ENCODE assay signal across 28 cellular contexts in genomic region chr14:64958201-64958600, GRCh38. TPM values are rescaled to one million over a fixed set of nuclear protein-coding genes. Genes with fewer than 3 reads are reported as not detected.
"Had no signal": no experiment of that assay in that cellular context is flagged by ENCODE, and none has a peak within 500 bp of the region (broad histone marks: within the 10 kb centered on the region; RNA-seq: fewer than 3 reads in every experiment).

No MANE protein-coding gene starts in this region.

- H3K4me3 Mint-ChIP-seq: activated CD4-positive, alpha-beta memory T cell treated with anti-CD3 and anti-CD28 coated beads, Interleukin-2, amount 10 ng/mL, durations not matched to agents 7 days and 5 days; activated CD4-positive, alpha-beta T cell treated with anti-CD3 and anti-CD28 coated beads for 36 hours; activated naive CD4-positive, alpha-beta T cell treated with anti-CD3 and anti-CD28 coated beads for 36 hours; activated naive CD8-positive, alpha-beta T cell; activated T-helper 17 cell treated with anti-CD3 and anti-CD28 coated beads, Interleukin-2, amount 50 U/mL, for 72 hours had no signal

- H3K27me3 Mint-ChIP-seq: activated CD4-positive, alpha-beta memory T cell treated with anti-CD3 and anti-CD28 coated beads, Interleukin-2, amount 10 ng/mL, durations not matched to agents 7 days and 5 days; activated CD4-positive, alpha-beta T cell treated with anti-CD3 and anti-CD28 coated beads for 36 hours; activated naive CD8-positive, alpha-beta T cell; activated T-helper 17 cell treated with anti-CD3 and anti-CD28 coated beads, Interleukin-2, amount 50 U/mL, for 72 hours had no signal

- H3K27ac Mint-ChIP-seq: activated CD4-positive, alpha-beta memory T cell treated with anti-CD3 and anti-CD28 coated beads, Interleukin-2, amount 10 ng/mL, durations not matched to agents 7 days and 5 days; activated CD4-positive, alpha-beta T cell treated with anti-CD3 and anti-CD28 coated beads for 36 hours; activated naive CD4-positive, alpha-beta T cell treated with anti-CD3 and anti-CD28 coated beads for 36 hours; activated naive CD8-positive, alpha-beta T cell; activated T-helper 17 cell treated with anti-CD3 and anti-CD28 coated beads, Interleukin-2, amount 50 U/mL, for 72 hours had no signal

- H3K9ac ChIP-seq: SK-N-SH had no signal

- H3K9me3 Mint-ChIP-seq: activated CD4-positive, alpha-beta memory T cell treated with anti-CD3 and anti-CD28 coated beads, Interleukin-2, amount 10 ng/mL, durations not matched to agents 7 days and 5 days; activated naive CD4-positive, alpha-beta T cell treated with anti-CD3 and anti-CD28 coated beads for 36 hours; activated T-helper 17 cell treated with anti-CD3 and anti-CD28 coated beads, Interleukin-2, amount 50 U/mL, for 72 hours had no signal

- H3K4me1 ChIP-seq: Peyer's patch, SJCRH30 had no signal

- H3K27me3 ChIP-seq: brain microvascular endothelial cell, Peyer's patch, SJCRH30 had no signal

- DNase-seq: activated CD4-positive, alpha-beta memory T cell treated with anti-CD3 and anti-CD28 coated beads, Interleukin-2, amount 10 ng/mL, durations not matched to agents 7 days and 5 days; activated CD4-positive, alpha-beta T cell treated with anti-CD3 and anti-CD28 coated beads for 36 hours; activated CD4-positive, alpha-beta T cell treated with anti-CD3 and anti-CD28 coated beads, Interleukin-2, amount 50 U/mL, for 1 hour; activated gamma-delta T cell; activated naive CD4-positive, alpha-beta T cell treated with anti-CD3 and anti-CD28 coated beads for 36 hours; activated T-cell treated with anti-CD3 and anti-CD28 coated beads for 4 hours; activated T-cell treated with anti-CD3 and anti-CD28 coated beads, Interleukin-2, amount 50 U/mL, for 48 hours; amygdala; brain microvascular endothelial cell; MM.1S; NCI-H1105; NCI-H1436; NCI-H1694 treated with DMSO at 0.1 percent for 48 hours; NCI-H2029 treated with DMSO at 0.1 percent for 48 hours; NCI-H345; NCI-H510A; NCI-H526 treated with DMSO at 0.1 percent for 48 hours; Peyer's patch; Right ventricle myocardium superior; SJCRH30; SK-N-SH; T-helper 1 cell had no signal

- H3K4me1 Mint-ChIP-seq: activated CD4-positive, alpha-beta memory T cell treated with anti-CD3 and anti-CD28 coated beads, Interleukin-2, amount 10 ng/mL, durations not matched to agents 7 days and 5 days; activated CD4-positive, alpha-beta T cell treated with anti-CD3 and anti-CD28 coated beads for 36 hours had no signal

- H3K27ac ChIP-seq: brain microvascular endothelial cell, Peyer's patch, RWPE1, SJCRH30, VCaP had no signal

- ATAC-seq: activated CD4-positive, alpha-beta T cell treated with anti-CD3 and anti-CD28 coated beads for 36 hours; activated T-helper 17 cell treated with anti-CD3 and anti-CD28 coated beads, Interleukin-2, amount 50 U/mL, for 72 hours had no signal

- H3K4me3 ChIP-seq: Peyer's patch, SJCRH30 had no signal

- H3K36me3 ChIP-seq: brain microvascular endothelial cell, Peyer's patch, SJCRH30 had no signal

- H3K4me2 ChIP-seq: SK-N-SH had no signal

- H3K9me3 ChIP-seq: Peyer's patch, SJCRH30, SK-N-SH had no signal

- H3K36me3 Mint-ChIP-seq: activated naive CD8-positive, alpha-beta T cell had no signal

RNA-seq across cellular contexts. Expression of gene GPX2, which starts 15.7 kb away (rescaled TPM):
- total RNA-seq: activated CD4-positive, alpha-beta memory T cell treated with anti-CD3 and anti-CD28 coated beads, Interleukin-2, amount 10 ng/mL, durations not matched to agents 7 days and 5 days; activated CD4-positive, alpha-beta T cell treated with anti-CD3 and anti-CD28 coated beads for 36 hours; activated CD8-positive, alpha-beta memory T cell treated with anti-CD3 and anti-CD28 coated beads for 36 hours; activated naive CD4-positive, alpha-beta T cell treated with anti-CD3 and anti-CD28 coated beads for 36 hours; activated T-helper 17 cell treated with anti-CD3 and anti-CD28 coated beads, Interleukin-2, amount 50 U/mL, for 72 hours; Right ventricle myocardium superior; SJCRH30; T-helper 2 cell treated with Interferon-gamma antibody and Interleukin-4, amounts not matched to agents 100 ng/mL and 5 ng/mL, for 36 hours had no signal
- polyA plus RNA-seq: SK-N-SH had no signal
